9 cellular contexts compared by ENCODE assay signal in genomic region chr1:207565546-207566468, GRCh38.
A peak's percentile ranks its signal among the peaks of the same experiment; 100 is the strongest.
DNase-seq lines count a peak whose midpoint lies in the region; ATAC-seq and TF ChIP-seq lines count a peak whose summit lies in the region.
"Had no signal": no experiment of that assay in that cellular context is flagged by ENCODE, and none has a peak within 500 bp of the region (broad histone marks: within the 10 kb centered on the region; RNA-seq: fewer than 3 reads in every experiment).

No MANE protein-coding gene starts in this region.

- in situ Hi-C loops in ACHN (cut with HindIII; ENCODE audit: low pct_ligation_motif_present, low pct_unique_long_range_greater_than_20kb, low sequenced_read_pairs): no loop called here

- no peak overlapping the region for H3K4me3 ChIP-seq in GM06990 (replicated peaks; ENCODE audit: low read depth, low read length)

- H3K27me3 ChIP-seq in GM06990 (replicated peaks; ENCODE audit: control insufficient read depth, insufficient read depth, low read length): no peaks in the 10 kb centered on the region

- CTCF ChIA-PET in HEK293T (lab: Yijun Ruan, JAX): interaction anchor here (0.5 to 1.0 kb wide), 3 partner anchors 54 to 472 kb away, joined by 3 to 4 read pairs (median 3); no protein-coding TSS in a partner anchor

- peak; percentile 85 for ATAC-seq in SK-N-SH treated with all-trans-retinoic acid at 6 μM for 48 hours

- POLR2A ChIA-PET in HEK293T (lab: Yijun Ruan, JAX): no interaction called here

- no peaks in the 10 kb centered on the region for H3K36me3 ChIP-seq in GM06990 (ENCODE audit: control insufficient read depth, insufficient read depth, low read length)

- DNase-seq in ACHN (peak; percentile 28), GM06990 (ENCODE audit: extremely low read depth, insufficient read length) (no peak), iPS DF 4.7 (ENCODE audit: extremely low read depth, low spot score) (peak; percentile 36), HuH-7 (ENCODE audit: low spot score) (no peak), posterior vena cava (ENCODE audit: low spot score) (no peak), GM19238 (ENCODE audit: insufficient read length, low spot score) (no peak), HEK293T (ENCODE audit: extremely low spot score) (no peak)
- DNase-seq: foreskin melanocyte had no signal

- intact Hi-C loops in posterior vena cava (cut with DNase I): no loop called here

- TF ChIP-seq CTCF in GM06990 (IDR thresholded peaks at IDR 0.05; ENCODE audit: insufficient read depth, low read length, poor library complexity, severe bottlenecking): peak; percentile 47

TF ChIP-seq in SK-N-SH treated with all-trans-retinoic acid at 6 μM for 48 hours, 23 proteins besides CTCF, POLR2A, EP300 and RAD21:
- TF ChIP-seq TCF4 (CRISPR knock-in tag; IDR thresholded peaks at IDR 0.05; ENCODE audit: borderline replicate concordance) (no peak), ISL1 (CRISPR knock-in tag; IDR thresholded peaks at IDR 0.05) (no peak), PATZ1 (CRISPR knock-in tag; IDR thresholded peaks at IDR 0.05; ENCODE audit: borderline replicate concordance) (no peak), ZC3H10 (CRISPR knock-in tag; IDR thresholded peaks at IDR 0.05) (no peak), BACH2 (CRISPR knock-in tag; IDR thresholded peaks at IDR 0.05; ENCODE audit: borderline replicate concordance) (no peak), GLIS3 (CRISPR knock-in tag; IDR thresholded peaks at IDR 0.05) (no peak), TOX (CRISPR knock-in tag; IDR thresholded peaks at IDR 0.05; ENCODE audit: borderline replicate concordance) (no peak), CSDC2 (CRISPR knock-in tag; IDR thresholded peaks at IDR 0.05) (no peak)

TF ChIP-seq in HEK293T, 16 proteins besides CTCF, POLR2A, EP300 and RAD21:
- TF ChIP-seq TARDBP (IDR thresholded peaks at IDR 0.05): no peak
- TF ChIP-seq NFRKB (IDR thresholded peaks at IDR 0.05): no peak
- TF ChIP-seq ARNT (IDR thresholded peaks at IDR 0.05): no peak
- TF ChIP-seq SP1 (IDR thresholded peaks at IDR 0.05): no peak
- TF ChIP-seq HDGF (IDR thresholded peaks at IDR 0.05; ENCODE audit: borderline replicate concordance): no peak
- TF ChIP-seq FOXK2 (IDR thresholded peaks at IDR 0.05): no peak
- no peak for TF ChIP-seq L3MBTL2 (conservative IDR thresholded peaks at IDR 0.05)
- no peak for TF ChIP-seq SUZ12 (IDR thresholded peaks at IDR 0.05)
- no peak for TF ChIP-seq ZNF384 (IDR thresholded peaks at IDR 0.05)
- no peak for TF ChIP-seq CTBP1 (IDR thresholded peaks at IDR 0.05; ENCODE audit: borderline replicate concordance)
- no peak for TF ChIP-seq FOXA1 (IDR thresholded peaks at IDR 0.05)
- no peak for TF ChIP-seq BHLHE40 (IDR thresholded peaks at IDR 0.05; ENCODE audit: borderline replicate concordance)
- no peak for TF ChIP-seq ELF4 (IDR thresholded peaks at IDR 0.05)
- no peak for TF ChIP-seq PKNOX1 (IDR thresholded peaks at IDR 0.05)
- TF ChIP-seq FOXM1 (IDR thresholded peaks at IDR 0.05; ENCODE audit: borderline replicate concordance): no peak
- TF ChIP-seq LEF1 (IDR thresholded peaks at IDR 0.05; ENCODE audit: borderline replicate concordance): no peak

Comparison
In these comparisons a context has a peak if more than half of its experiments do, and no peak if none do; other contexts are left out.
1. DNase-seq: peak in ACHN (single experiment) and iPS DF 4.7 (single experiment); none in GM06990 (single experiment), HuH-7 (single experiment), posterior vena cava (single experiment), GM19238 (single experiment) and HEK293T (single experiment).